17 cellular contexts compared by ENCODE assay signal in the genomic region with DNA sequence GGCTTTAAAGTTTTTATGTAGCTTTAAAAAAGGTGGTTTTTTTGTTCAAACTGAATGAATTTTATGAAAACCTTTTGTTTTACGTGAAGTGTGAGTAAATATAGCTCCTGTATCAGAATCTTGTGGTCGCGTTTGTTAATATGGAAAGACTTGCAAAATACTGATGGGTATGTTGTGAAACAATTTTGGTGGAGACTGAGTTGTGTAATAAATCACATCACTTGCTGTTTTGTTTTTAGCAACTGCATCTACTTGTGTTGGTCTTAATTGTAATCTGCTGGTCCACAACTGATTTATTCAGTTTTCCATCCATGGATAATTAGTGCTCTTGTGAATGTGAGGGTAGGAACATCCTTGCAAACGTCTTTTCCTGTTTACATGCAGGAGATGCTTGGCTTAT. TPM values are rescaled to one million over a fixed set of nuclear protein-coding genes. Genes with fewer than 3 reads are reported as not detected.
DNase-seq lines count a peak whose midpoint lies in the region; ATAC-seq, FAIRE-seq and TF ChIP-seq lines count a peak whose summit lies in the region.
"Had no signal": no experiment of that assay in that cellular context is flagged by ENCODE, and none has a peak within 500 bp of the region (broad histone marks: within the 10 kb centered on the region; RNA-seq: fewer than 3 reads in every experiment).

No MANE protein-coding gene starts in this region.

- H3K27ac Mint-ChIP-seq in astrocyte (ENCODE audit: unreplicated experiment): no peak overlapping the region
- H3K27ac Mint-ChIP-seq: activated naive CD4-positive, alpha-beta T cell treated with anti-CD3 and anti-CD28 coated beads, Interleukin-2, amount 50 U/mL, for 24 hours had no signal

- H3K27me3 ChIP-seq in astrocyte (ENCODE audit: insufficient read depth, low read length) (no peaks in the 10 kb centered on the region), right cardiac atrium (ENCODE audit: control insufficient read depth, insufficient read depth) (no peaks in the 10 kb centered on the region)

- DNase-seq in LHCN-M2 (ENCODE audit: low read depth) (peak; percentile 17), astrocyte (ENCODE audit: low read depth) (no peak), right cardiac atrium (no peak), superior temporal gyrus (ENCODE audit: extremely low spot score) (peak; percentile 49), G401 (ENCODE audit: low spot score) (no peak), AG08396 (ENCODE audit: low spot score) (no peak), NCI-H2171 (lab: John Stamatoyannopoulos, UW) (no peak)
- no peak for DNase-seq in activated CD4-positive, alpha-beta T cell treated with anti-CD3 and anti-CD28 coated beads for 4 hours
- DNase-seq: C1 segment of cervical spinal cord, cerebellar nuclear complex, mesendoderm, NCI-H1694, NCI-H748 treated with DMSO at 0.1 percent for 48 hours, nucleus accumbens, SK-N-SH had no signal

- H3K79me2 ChIP-seq in astrocyte (ENCODE audit: insufficient read depth, low read length): peaks cover 5% of the 10 kb centered on the region

- H3K4me1 ChIP-seq in astrocyte (ENCODE audit: insufficient read depth, low read length) (no peaks in the 10 kb centered on the region), right cardiac atrium (ENCODE audit: control insufficient read depth, insufficient read depth, low read length) (peaks cover 5% of the 10 kb centered on the region)

- H3K27ac ChIP-seq in astrocyte (ENCODE audit: low read depth, low read length) (no peak overlapping the region), right cardiac atrium (ENCODE audit: low read length) (no peak overlapping the region)

- H3K4me2 ChIP-seq in astrocyte (ENCODE audit: low read length): no peak overlapping the region
- H3K4me2 ChIP-seq: SK-N-SH had no signal

- H3K4me1 Mint-ChIP-seq in astrocyte (ENCODE audit: low read depth, unreplicated experiment): peaks cover 25% of the 10 kb centered on the region
- H3K4me1 Mint-ChIP-seq: activated naive CD4-positive, alpha-beta T cell treated with anti-CD3 and anti-CD28 coated beads, Interleukin-2, amount 50 U/mL, for 24 hours had no signal

- 37% methylated on average over 4 of the region's 4 CpGs for WGBS in right cardiac atrium

- no peak overlapping the region for H3K4me3 ChIP-seq in astrocyte (ENCODE audit: insufficient read depth, low read depth, low read length)
- no peak overlapping the region for H3K4me3 ChIP-seq in right cardiac atrium (ENCODE audit: low read length)
- H3K4me3 ChIP-seq: GM12878 had no signal

- intact Hi-C loops in right cardiac atrium (cut with DNase I): loop anchor here in 2 of 4 donors (10.0 kb wide), 2 partner anchors 98 to 938 kb away; no protein-coding TSS in a partner anchor

- no peaks in the 10 kb centered on the region for H3K27me3 Mint-ChIP-seq in astrocyte (ENCODE audit: low read depth, unreplicated experiment)
- H3K27me3 Mint-ChIP-seq: activated naive CD4-positive, alpha-beta T cell treated with anti-CD3 and anti-CD28 coated beads, Interleukin-2, amount 50 U/mL, for 24 hours had no signal

- H2AFZ ChIP-seq in astrocyte (ENCODE audit: low read depth, low read length): no peak overlapping the region

- no peaks in the 10 kb centered on the region for H3K36me3 ChIP-seq in astrocyte (ENCODE audit: insufficient read depth, low read length)

- H4K20me1 ChIP-seq in astrocyte (ENCODE audit: insufficient read depth, low read length): no peaks in the 10 kb centered on the region

- H3K9ac ChIP-seq in astrocyte (ENCODE audit: low read length): no peak overlapping the region
- H3K9ac ChIP-seq: SK-N-SH had no signal

- peak; percentile 30 to 32 for ATAC-seq in right cardiac atrium
- ATAC-seq: GM12878 had no signal

- H3K4me3 Mint-ChIP-seq in astrocyte (ENCODE audit: unreplicated experiment): no peak overlapping the region
- H3K4me3 Mint-ChIP-seq: activated naive CD4-positive, alpha-beta T cell treated with anti-CD3 and anti-CD28 coated beads, Interleukin-2, amount 50 U/mL, for 24 hours had no signal

- no peaks in the 10 kb centered on the region for H3K36me3 Mint-ChIP-seq in astrocyte (ENCODE audit: low read depth, unreplicated experiment)
- H3K36me3 Mint-ChIP-seq: activated naive CD4-positive, alpha-beta T cell treated with anti-CD3 and anti-CD28 coated beads, Interleukin-2, amount 50 U/mL, for 24 hours had no signal

- TF ChIP-seq CTCF in astrocyte (IDR thresholded peaks at IDR 0.05; ENCODE audit: insufficient read depth, low read depth, low read length): no peak

- peaks cover 3% of the 10 kb centered on the region for H3K9me3 Mint-ChIP-seq in astrocyte (ENCODE audit: unreplicated experiment)
- H3K9me3 Mint-ChIP-seq: activated naive CD4-positive, alpha-beta T cell treated with anti-CD3 and anti-CD28 coated beads, Interleukin-2, amount 50 U/mL, for 24 hours had no signal

- in situ Hi-C loops in G401 (cut with HindIII; ENCODE audit: low sequenced_read_pairs): no loop called here

- FAIRE-seq in astrocyte (lab: Jason Lieb, UNC): peak; percentile 45
- FAIRE-seq: GM12878 had no signal

- no peaks in the 10 kb centered on the region for H3K9me3 ChIP-seq in astrocyte (ENCODE audit: insufficient read depth, low read depth, low read length)
- H3K9me3 ChIP-seq in right cardiac atrium (ENCODE audit: control insufficient read depth, low read length): no peaks in the 10 kb centered on the region
- H3K9me3 ChIP-seq: SK-N-SH had no signal

RNA-seq across cellular contexts. Expression of gene PLXDC2, which starts 10.5 kb away (rescaled TPM):
- total RNA-seq in LHCN-M2 (2014; rRNA removed) (4.0 and 4.6 TPM in 2 replicates), astrocyte (36.1 and 44.5 TPM in 2 replicates), right cardiac atrium (10 to 100 TPM; 25.2 to 37.4 (median 27.0) TPM)
- 4.7 TPM for polyA plus RNA-seq in LHCN-M2 (2012)
- polyA plus RNA-seq in right cardiac atrium: 5.5 TPM
- not detected in 2 replicates for total RNA-seq in G401 (2014; rRNA removed; shearing (Covaris generic))

Comparison
In these comparisons a context has a peak if more than half of its experiments do, and no peak if none do; other contexts are left out.
1. DNase-seq: peak in LHCN-M2 (single experiment) and superior temporal gyrus (single experiment); none in astrocyte (single experiment), right cardiac atrium (0 of 3), G401 (single experiment), AG08396 (single experiment), NCI-H2171 (single experiment) and activated CD4-positive, alpha-beta T cell treated with anti-CD3 and anti-CD28 coated beads for 4 hours (0 of 2).